In the genomic region with DNA sequence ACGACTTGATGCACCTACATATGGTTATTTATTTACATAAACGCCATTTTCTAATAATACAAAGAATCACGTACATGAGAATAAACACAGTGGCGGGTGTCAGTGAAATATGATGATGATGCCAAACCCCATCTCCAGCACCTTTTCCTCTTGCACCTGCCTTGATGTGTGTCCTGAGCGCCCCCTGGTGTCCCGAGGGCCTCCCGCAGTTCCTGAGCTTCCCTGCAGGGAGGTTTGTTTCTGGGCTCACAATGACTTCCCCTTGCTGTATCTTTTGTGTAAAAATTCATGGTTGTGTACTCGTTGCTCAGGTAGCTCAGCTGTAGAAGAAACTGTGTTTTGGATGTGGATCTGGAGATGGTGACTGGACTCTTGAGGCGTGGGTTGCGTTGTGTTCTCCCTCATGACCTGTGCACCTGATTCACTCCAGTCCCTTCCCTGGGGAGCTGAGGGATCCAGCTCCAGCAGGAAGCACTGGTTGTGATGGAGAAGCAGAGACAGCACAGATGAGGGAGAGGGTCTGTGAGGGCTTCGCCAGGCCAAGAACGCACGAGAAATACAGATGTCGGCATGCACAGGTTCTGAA, we compare ENCODE assay signal across 9 cellular contexts.
A peak's percentile ranks its signal among the peaks of the same experiment; 100 is the strongest.
DNase-seq lines count a peak whose midpoint lies in the region.
"Had no signal": no experiment of that assay in that cellular context is flagged by ENCODE, and none has a peak within 500 bp of the region (broad histone marks: within the 10 kb centered on the region; RNA-seq: fewer than 3 reads in every experiment).

No MANE protein-coding gene starts in this region.

- no peak overlapping the region for H3K27ac ChIP-seq in mesendoderm (ENCODE audit: low read depth, low read length)
- H3K27ac ChIP-seq: parathyroid adenoma had no signal

- H2BK15ac ChIP-seq in mesendoderm (replicated peaks; ENCODE audit: low read depth): no peak overlapping the region

- H3K79me2 ChIP-seq in mesendoderm (ENCODE audit: control insufficient read depth, insufficient read depth, low read length): no peaks in the 10 kb centered on the region
- H3K79me2 ChIP-seq: parathyroid adenoma had no signal

- no peak overlapping the region for H3K4me2 ChIP-seq in mesendoderm (ENCODE audit: low read length)

- H3K4me3 ChIP-seq in mesendoderm (ENCODE audit: low read length): no peak overlapping the region

- no peaks in the 10 kb centered on the region for H3K36me3 ChIP-seq in mesendoderm (ENCODE audit: control insufficient read depth, insufficient read depth, low read length)

- H3K18ac ChIP-seq in mesendoderm (ENCODE audit: low read length): no peak overlapping the region

- no peak overlapping the region for H2BK120ac ChIP-seq in mesendoderm (ENCODE audit: low read depth, low read length)

- H3K79me1 ChIP-seq in mesendoderm (ENCODE audit: low read length): no peaks in the 10 kb centered on the region

- H3K27me3 ChIP-seq in mesendoderm (ENCODE audit: insufficient read depth, low read length, poor library complexity): no peaks in the 10 kb centered on the region

- H3K23ac ChIP-seq in mesendoderm (ENCODE audit: low read length): no peak overlapping the region

- H3K4me1 ChIP-seq in mesendoderm (ENCODE audit: control insufficient read depth, low read depth, low read length): no peaks in the 10 kb centered on the region
- H3K4me1 ChIP-seq: parathyroid adenoma had no signal

- H3K4ac ChIP-seq in mesendoderm (ENCODE audit: low read depth, low read length): no peak overlapping the region

- no peak overlapping the region for H4K5ac ChIP-seq in mesendoderm (ENCODE audit: low read length)

- H4K8ac ChIP-seq in mesendoderm (ENCODE audit: low read depth, low read length): no peak overlapping the region

- no peak overlapping the region for H2AK5ac ChIP-seq in mesendoderm (ENCODE audit: low read length)

- H2BK5ac ChIP-seq in mesendoderm (ENCODE audit: low read length): no peak overlapping the region

- no CpG with 5 or more reads among the region's 14 CpGs for WGBS in mesendoderm (ENCODE audit: extremely low coverage, insufficient coverage, low lambda C conversion rate)

- no peak overlapping the region for H3K9ac ChIP-seq in mesendoderm (ENCODE audit: low read length)
- H3K9ac ChIP-seq: parathyroid adenoma had no signal

- H3K56ac ChIP-seq in mesendoderm (ENCODE audit: low read length): no peak overlapping the region

- peak; percentile 2 for DNase-seq in NCI-H1092 treated with DMSO at 0.1 percent for 48 hours (lab: John Stamatoyannopoulos, UW)
- DNase-seq in NCI-H1092 (lab: John Stamatoyannopoulos, UW): no peak
- peak; percentile 33 for DNase-seq in NOMO-1 treated with DMSO at 0.1 percent for 48 hours (lab: John Stamatoyannopoulos, UW; ENCODE audit: unreplicated experiment)
- peak; percentile 47 for DNase-seq in activated T-cell treated with anti-CD3 and anti-CD28 coated beads for 24 hours (ENCODE audit: low read depth)
- peak; percentile 3 for DNase-seq in mesendoderm
- no peak for DNase-seq in glomerular visceral epithelial cell (ENCODE audit: extremely low spot score)
- no peak for DNase-seq in anterior cingulate cortex (lab: John Stamatoyannopoulos, UW)
- DNase-seq in midbrain (lab: John Stamatoyannopoulos, UW): no peak

Comparison
In these comparisons a context has a peak if more than half of its experiments do, and no peak if none do; other contexts are left out.
1. DNase-seq: peak in NCI-H1092 treated with DMSO at 0.1 percent for 48 hours (single experiment), NOMO-1 treated with DMSO at 0.1 percent for 48 hours (single experiment), activated T-cell treated with anti-CD3 and anti-CD28 coated beads for 24 hours (single experiment) and mesendoderm (single experiment); none in NCI-H1092 (single experiment), glomerular visceral epithelial cell (single experiment), anterior cingulate cortex (0 of 58) and midbrain (single experiment).